In genomic region chr9:35759795-35760194, GRCh38 we compare ENCODE assay signal across 18 cellular contexts. TPM values are rescaled to one million over a fixed set of nuclear protein-coding genes. Genes with fewer than 3 reads are reported as not detected.
A peak's percentile ranks its signal among the peaks of the same experiment; 100 is the strongest.
DNase-seq lines count a peak whose midpoint lies in the region; ATAC-seq, FAIRE-seq and TF ChIP-seq lines count a peak whose summit lies in the region.
"Had no signal": no experiment of that assay in that cellular context is flagged by ENCODE, and none has a peak within 500 bp of the region (broad histone marks: within the 10 kb centered on the region; RNA-seq: fewer than 3 reads in every experiment).

No MANE protein-coding gene starts in this region.

- peak overlapping the region; percentile 49 for H3K4me3 Mint-ChIP-seq in CD4-positive, alpha-beta T cell
- H3K4me3 Mint-ChIP-seq in IgD-negative memory B cell (peak overlapping the region in 3 of 4 donors; percentile 10 to 67 (median 32)), nephron progenitor cell (peak overlapping the region; percentile 47)

- no peaks in the 10 kb centered on the region for H3K9me3 ChIP-seq in CD4-positive, alpha-beta T cell (ENCODE audit: control insufficient read depth, low read length)
- H3K9me3 ChIP-seq in GM12878 (replicated peaks; ENCODE audit: control insufficient read depth, insufficient read depth, low read length): no peaks in the 10 kb centered on the region
- H3K9me3 ChIP-seq: Caco-2 had no signal

- TF ChIP-seq RAD21 in GM12878 (IDR thresholded peaks at IDR 0.05; ENCODE audit: insufficient read depth, low read depth, low read length): no peak

- in situ Hi-C loops in GM12878 (cut with MboI): no loop called here

- no peak overlapping the region for H3K4me3 ChIP-seq in GM12878
- H3K4me3 ChIP-seq: GM23248 had no signal

- BruUV-seq in GM12878 (replicated peaks; lab: Mats Ljungman, UMichigan): no TSS peak

- POLR2A ChIA-PET in CD4-positive, alpha-beta T cell (lab: Charles Lee): no interaction called here
- POLR2A ChIA-PET in GM12878 (lab: Charles Lee): interaction anchor here (1.0 to 1.1 kb wide), 3 partner anchors 10 to 112 kb away, joined by 3 to 4 read pairs (median 3); no protein-coding TSS in a partner anchor

- no peak overlapping the region for H3K27ac ChIP-seq in CD4-positive, alpha-beta T cell (ENCODE audit: low read depth, low read length)
- no peak overlapping the region for H3K27ac ChIP-seq in GM12878 (ENCODE audit: control insufficient read depth, insufficient read depth)
- H3K27ac ChIP-seq: GM23248 had no signal

- no peak for FAIRE-seq in GM12878 (lab: Jason Lieb, UNC)
- FAIRE-seq: GM12891, GM19239 had no signal

- peaks cover 22% of the 10 kb centered on the region for H3K4me1 ChIP-seq in GM12878 (ENCODE audit: control insufficient read depth, insufficient read depth, low read length)

- intact Hi-C loops in CD4-positive, alpha-beta T cell (cut with DNase I, micrococcal nuclease): no loop called here
- intact Hi-C loops in GM12878 (cut with micrococcal nuclease; ENCODE audit: unreplicated experiment): loop anchor here (1.0 kb wide), 1 partner anchor 56 kb away; the partner anchor contains the start of gene HINT2

- no peak overlapping the region for H3K9ac ChIP-seq in GM12878 (ENCODE audit: control insufficient read depth, insufficient read depth, low read length)
- H3K9ac ChIP-seq: GM23248 had no signal

- ATAC-seq in CD4-positive, alpha-beta T cell (ENCODE audit: poor library complexity): no peak
- ATAC-seq in GM12878: no peak
- ATAC-seq in HG02884 (IDR thresholded peaks at IDR 0.05; ENCODE audit: unreplicated experiment): no peak

- SMC1A ChIA-PET in GM12878 (lab: Charles Lee; ENCODE audit: uncharacterized antibody, unreplicated experiment): interaction anchor here (0.6 to 3.2 kb wide), 11 partner anchors 12 to 132 kb away, joined by 3 to 19 read pairs (median 4); partner anchors contain the start of genes GBA2 and RGP1

- no peak for DNase-seq in CD4-positive, alpha-beta T cell
- DNase-seq in GM12878 (ENCODE audit: low read depth, low spot score) (no peak), nephron progenitor cell (no peak), NCI-H526 treated with DMSO at 0.1 percent for 48 hours (lab: John Stamatoyannopoulos, UW) (no peak), SKM-1 (lab: John Stamatoyannopoulos, UW; ENCODE audit: unreplicated experiment) (no peak)
- DNase-seq: Caco-2, DMS53, GM23248, NCI-H1417 treated with DMSO at 0.1 percent for 48 hours, NCI-H524 treated with DMSO at 0.1 percent for 48 hours, T-helper 1 cell had no signal

- TF ChIP-seq EP300 in GM12878 (IDR thresholded peaks at IDR 0.05; ENCODE audit: borderline replicate concordance in 1 of 2, control insufficient read depth in 1 of 2, low read depth in 2 of 2, low read length in 2 of 2): no peak

- H3K27me3 ChIP-seq in CD4-positive, alpha-beta T cell (ENCODE audit: control insufficient read depth, insufficient read depth, low read length): no peaks in the 10 kb centered on the region
- no peaks in the 10 kb centered on the region for H3K27me3 ChIP-seq in GM12878 (replicated peaks in 1 of 2; ENCODE audit: control insufficient read depth in 2 of 2, insufficient read depth in 2 of 2, low read length in 1 of 2)

- H3K4me1 Mint-ChIP-seq in CD4-positive, alpha-beta T cell (ENCODE audit: low read depth): peaks cover 61% of the 10 kb centered on the region
- peaks cover 32 to 48% (median 34%) of the 10 kb centered on the region in 3 donors for H3K4me1 Mint-ChIP-seq in IgD-negative memory B cell
- H3K4me1 Mint-ChIP-seq in nephron progenitor cell: peaks cover 39% of the 10 kb centered on the region

- no peaks in the 10 kb centered on the region for H3K27me3 Mint-ChIP-seq in CD4-positive, alpha-beta T cell
- H3K27me3 Mint-ChIP-seq in IgD-negative memory B cell (no peaks in the 10 kb centered on the region), nephron progenitor cell (ENCODE audit: low read depth, poor library complexity) (peaks cover 7% of the 10 kb centered on the region)

- H3K27ac Mint-ChIP-seq in CD4-positive, alpha-beta T cell: no peak overlapping the region
- H3K27ac Mint-ChIP-seq in IgD-negative memory B cell: peak overlapping the region in 2 of 3 donors; percentile 82 to 95
- H3K27ac Mint-ChIP-seq in nephron progenitor cell: no peak overlapping the region

- no peak overlapping the region for H2AFZ ChIP-seq in GM12878 (ENCODE audit: control insufficient read depth, low read depth, low read length)
- H2AFZ ChIP-seq: GM23248 had no signal

- no peak for TF ChIP-seq POLR2A in GM12878 (IDR thresholded peaks at IDR 0.05; ENCODE audit: low read depth, low read length)

- peaks cover 9% of the 10 kb centered on the region for H3K36me3 Mint-ChIP-seq in CD4-positive, alpha-beta T cell (ENCODE audit: low read depth)
- peaks cover 4% of the 10 kb centered on the region for H3K36me3 Mint-ChIP-seq in IgD-negative memory B cell
- peaks cover 22% of the 10 kb centered on the region for H3K36me3 Mint-ChIP-seq in nephron progenitor cell (ENCODE audit: low read depth)

- no peaks in the 10 kb centered on the region for H4K20me1 ChIP-seq in GM12878 (ENCODE audit: control insufficient read depth, insufficient read depth)

- H3K9me3 Mint-ChIP-seq in CD4-positive, alpha-beta T cell: no peaks in the 10 kb centered on the region
- H3K9me3 Mint-ChIP-seq in IgD-negative memory B cell (no peaks in the 10 kb centered on the region), nephron progenitor cell (no peaks in the 10 kb centered on the region)

- WGBS in GM12878 (ENCODE audit: insufficient coverage, insufficient replicate concordance, low lambda C conversion rate, missing lambda C conversion rate): 100% methylated on average over 4 of the region's 4 CpGs

- peaks cover 35% of the 10 kb centered on the region for H3K79me2 ChIP-seq in GM12878 (ENCODE audit: control insufficient read depth, insufficient read depth, low read length)

- H3K36me3 ChIP-seq in GM12878 (ENCODE audit: control insufficient read depth in 2 of 2, insufficient read depth in 2 of 2, low read length in 1 of 2): no peaks in the 10 kb centered on the region

- H3K4me2 ChIP-seq in GM12878 (ENCODE audit: control insufficient read depth, insufficient read depth): no peak overlapping the region; the same call in none of the 2 replicates

- no peak for TF ChIP-seq CTCF in CD4-positive, alpha-beta T cell (IDR thresholded peaks at IDR 0.05)
- TF ChIP-seq CTCF in GM12878 (IDR thresholded peaks at IDR 0.05 in 2 of 3, conservative IDR thresholded peaks at IDR 0.05 in 1 of 3; ENCODE audit: control insufficient read depth in 2 of 3, extremely low read depth in 1 of 3, insufficient read depth in 1 of 3, low read depth in 3 of 3, low read length in 3 of 3): no peak
- TF ChIP-seq CTCF in nephron progenitor cell (IDR thresholded peaks at IDR 0.05): no peak

- RAD21 ChIA-PET in GM12878 (lab: Charles Lee; ENCODE audit: unreplicated experiment): interaction anchor here (0.7 to 2.2 kb wide), 2 partner anchors 122 to 125 kb away, joined by 3 to 6 read pairs; no protein-coding TSS in a partner anchor

- CTCF ChIA-PET in CD4-positive, alpha-beta T cell (lab: Charles Lee): interaction anchor here (0.8 to 1.0 kb wide), 2 partner anchors 30 to 65 kb away, joined by 3 read pairs; no protein-coding TSS in a partner anchor
- CTCF ChIA-PET in GM12878 (lab: Yijun Ruan, JAX): interaction anchor here (0.6 to 2.3 kb wide), 7 partner anchors 10 to 1619 kb away, joined by 3 to 7 read pairs (median 3); partner anchors contain the start of genes CREB3, RGP1 and TLN1

RNA-seq across cellular contexts. Expression of gene MSMP, which starts 5.7 kb away (rescaled TPM):
- not detected for total RNA-seq in CD4-positive, alpha-beta T cell
- polyA plus RNA-seq in IgD-negative memory B cell (3.8 TPM), GM12878 (2011; rRNA removed) (not detected in 2 replicates), GM12878 (2014; fragmentation: Illumina TruSeq; extraction: Trizol) (0.47 TPM in 1 of 2 replicates, not detected in the other), GM12878 (2014; fragmentation: Nextera tagmentation; extraction: Ambion mirVana) (under 1 TPM; 0.33 to 0.90 TPM), GM12878 (2014; rRNA removed) (not detected in 2 replicates), GM12878 (2016; fragmentation: Nextera tagmentation; extraction: Ambion mirVana) (1 to 10 TPM in 1 of 2 experiments, under 1 TPM in 1; 0.82 to 1.5 TPM)
- not detected in 2 replicates for total RNA-seq in GM12878 (2013; cell fraction: nucleolus; rRNA removed)
- total RNA-seq in GM12878 (2014; rRNA removed) (not detected in 2 replicates), GM12878 (2014; rRNA removed; fragmentation: Illumina TruSeq; extraction: Trizol) (not detected in 2 replicates), GM12878 (2021) (1.1 and 2.4 TPM in 2 replicates)
- polyA plus RNA-seq in GM12878 (2011; ENCODE audit: low read depth): not detected
- 0.51 TPM in 1 of 2 replicates, not detected in the other for polyA plus RNA-seq in GM12878 (2011; cell fraction: cytosol; rRNA removed)
- polyA plus RNA-seq in GM12878 (2011; cell fraction: nucleus; rRNA removed): 0.43 TPM in 1 of 2 replicates, not detected in the other
- not detected in 2 replicates for polyA plus RNA-seq in GM12878 (2012)
- polyA minus RNA-seq in GM12878 (2011; rRNA and poly(A)+ RNA removed): 0.77 TPM in 1 of 2 replicates, not detected in the other
- polyA minus RNA-seq in GM12878 (2011; cell fraction: cytosol; rRNA and poly(A)+ RNA removed): not detected in 2 replicates
- polyA minus RNA-seq in GM12878 (2011; cell fraction: nucleus; rRNA and poly(A)+ RNA removed): not detected in 2 replicates
- total RNA-seq: Caco-2, GM23248, LHCN-M2 had no signal
- polyA plus RNA-seq: AG04450, BJ, GM23248 had no signal

RNA-seq across cellular contexts. Expression of gene RGP1, which starts 10.7 kb away (rescaled TPM):
- 10 to 100 TPM; 12.6 to 13.1 TPM for total RNA-seq in CD4-positive, alpha-beta T cell
- polyA plus RNA-seq in IgD-negative memory B cell (7.2 TPM), GM12878 (2011; rRNA removed) (11.5 and 13.7 TPM in 2 replicates), GM12878 (2014; fragmentation: Illumina TruSeq; extraction: Trizol) (8.0 and 8.8 TPM in 2 replicates), GM12878 (2014; fragmentation: Nextera tagmentation; extraction: Ambion mirVana) (under 1 TPM; 0.44 to 0.89 TPM), GM12878 (2014; rRNA removed) (8.2 and 8.4 TPM in 2 replicates), GM12878 (2016; fragmentation: Nextera tagmentation; extraction: Ambion mirVana) (1 to 10 TPM; 3.4 to 3.6 TPM)
- total RNA-seq in GM12878 (2013; cell fraction: nucleolus; rRNA removed): 27.0 and 30.8 TPM in 2 replicates
- total RNA-seq in GM12878 (2014; rRNA removed) (7.6 and 8.3 TPM in 2 replicates), GM12878 (2014; rRNA removed; fragmentation: Illumina TruSeq; extraction: Trizol) (7.1 and 7.3 TPM in 2 replicates), GM12878 (2021) (13.7 and 14.9 TPM in 2 replicates)
- polyA plus RNA-seq in GM12878 (2011; ENCODE audit: low read depth): 4.9 TPM
- 10.3 and 11.3 TPM in 2 replicates for polyA plus RNA-seq in GM12878 (2011; cell fraction: cytosol; rRNA removed)
- polyA plus RNA-seq in GM12878 (2011; cell fraction: nucleus; rRNA removed): 27.3 and 28.4 TPM in 2 replicates
- 7.4 and 7.7 TPM in 2 replicates for polyA plus RNA-seq in GM12878 (2012)
- polyA minus RNA-seq in GM12878 (2011; rRNA and poly(A)+ RNA removed): 16.1 and 21.4 TPM in 2 replicates
- polyA minus RNA-seq in GM12878 (2011; cell fraction: cytosol; rRNA and poly(A)+ RNA removed): 5.6 and 6.5 TPM in 2 replicates
- polyA minus RNA-seq in GM12878 (2011; cell fraction: nucleus; rRNA and poly(A)+ RNA removed): 14.9 and 22.0 TPM in 2 replicates

RNA-seq across cellular contexts. Expression of gene GBA2, which starts 10.8 kb away (rescaled TPM):
- total RNA-seq in CD4-positive, alpha-beta T cell: 10 to 100 TPM; 17.3 to 18.6 TPM
- 34.6 TPM for polyA plus RNA-seq in IgD-negative memory B cell
- 106 and 126 TPM in 2 replicates for total RNA-seq in GM12878 (2013; cell fraction: nucleolus; rRNA removed)
- total RNA-seq in GM12878 (2014; rRNA removed): 24.2 and 25.3 TPM in 2 replicates
- total RNA-seq in GM12878 (2014; rRNA removed; fragmentation: Illumina TruSeq; extraction: Trizol): 18.6 and 23.4 TPM in 2 replicates
- 35.8 and 40.8 TPM in 2 replicates for total RNA-seq in GM12878 (2021)
- 22.2 TPM for polyA plus RNA-seq in GM12878 (2011; ENCODE audit: low read depth)
- polyA plus RNA-seq in GM12878 (2011; rRNA removed): 35.1 and 44.0 TPM in 2 replicates
- polyA plus RNA-seq in GM12878 (2011; cell fraction: cytosol; rRNA removed): 41.4 and 54.0 TPM in 2 replicates
- 261 and 281 TPM in 2 replicates for polyA plus RNA-seq in GM12878 (2011; cell fraction: nucleus; rRNA removed)
- polyA plus RNA-seq in GM12878 (2012): 29.4 and 33.7 TPM in 2 replicates
- polyA plus RNA-seq in GM12878 (2014; fragmentation: Illumina TruSeq; extraction: Trizol): 33.0 and 36.1 TPM in 2 replicates
- 10 to 100 TPM; 15.3 TPM for polyA plus RNA-seq in GM12878 (2014; fragmentation: Nextera tagmentation; extraction: Ambion mirVana)
- 45.1 and 48.8 TPM in 2 replicates for polyA plus RNA-seq in GM12878 (2014; rRNA removed)
- polyA plus RNA-seq in GM12878 (2016; fragmentation: Nextera tagmentation; extraction: Ambion mirVana): 10 to 100 TPM; 27.4 to 30.8 TPM
- polyA minus RNA-seq in GM12878 (2011; rRNA and poly(A)+ RNA removed): 45.0 and 53.6 TPM in 2 replicates
- polyA minus RNA-seq in GM12878 (2011; cell fraction: cytosol; rRNA and poly(A)+ RNA removed): 10.7 and 13.1 TPM in 2 replicates
- polyA minus RNA-seq in GM12878 (2011; cell fraction: nucleus; rRNA and poly(A)+ RNA removed): 48.5 and 85.3 TPM in 2 replicates

RNA-seq across cellular contexts. Expression of gene CREB3, which starts 27.3 kb away (rescaled TPM):
- 10 to 100 TPM; 13.7 to 15.4 TPM for total RNA-seq in CD4-positive, alpha-beta T cell
- 29.3 TPM for polyA plus RNA-seq in IgD-negative memory B cell
- total RNA-seq in GM12878 (2013; cell fraction: nucleolus; rRNA removed): 16.9 and 18.1 TPM in 2 replicates
- total RNA-seq in GM12878 (2014; rRNA removed): 21.6 and 23.4 TPM in 2 replicates
- total RNA-seq in GM12878 (2014; rRNA removed; fragmentation: Illumina TruSeq; extraction: Trizol): 18.1 and 18.3 TPM in 2 replicates
- 21.4 and 22.9 TPM in 2 replicates for total RNA-seq in GM12878 (2021)
- 19.5 TPM for polyA plus RNA-seq in GM12878 (2011; ENCODE audit: low read depth)
- 12.0 and 16.3 TPM in 2 replicates for polyA plus RNA-seq in GM12878 (2011; rRNA removed)
- 22.6 and 25.1 TPM in 2 replicates for polyA plus RNA-seq in GM12878 (2011; cell fraction: cytosol; rRNA removed)
- polyA plus RNA-seq in GM12878 (2011; cell fraction: nucleus; rRNA removed): 15.5 and 19.2 TPM in 2 replicates
- 32.3 and 35.4 TPM in 2 replicates for polyA plus RNA-seq in GM12878 (2012)
- 17.8 and 20.1 TPM in 2 replicates for polyA plus RNA-seq in GM12878 (2014; fragmentation: Illumina TruSeq; extraction: Trizol)
- polyA plus RNA-seq in GM12878 (2014; fragmentation: Nextera tagmentation; extraction: Ambion mirVana): 10 to 100 TPM in 1 of 2 experiments, 1 to 10 TPM in 1; 9.8 to 14.1 TPM
- polyA plus RNA-seq in GM12878 (2014; rRNA removed): 19.5 and 20.6 TPM in 2 replicates
- 10 to 100 TPM; 33.2 to 38.9 TPM for polyA plus RNA-seq in GM12878 (2016; fragmentation: Nextera tagmentation; extraction: Ambion mirVana)
- 6.6 and 10.3 TPM in 2 replicates for polyA minus RNA-seq in GM12878 (2011; rRNA and poly(A)+ RNA removed)
- 4.9 and 5.5 TPM in 2 replicates for polyA minus RNA-seq in GM12878 (2011; cell fraction: cytosol; rRNA and poly(A)+ RNA removed)
- polyA minus RNA-seq in GM12878 (2011; cell fraction: nucleus; rRNA and poly(A)+ RNA removed): 6.8 and 9.7 TPM in 2 replicates

RNA-seq across cellular contexts. Expression of gene TLN1, which starts 27.8 kb away (rescaled TPM):
- 100 to 1,000 TPM; 149 to 151 TPM for total RNA-seq in CD4-positive, alpha-beta T cell
- 106 TPM for polyA plus RNA-seq in IgD-negative memory B cell
- total RNA-seq in GM12878 (2013; cell fraction: nucleolus; rRNA removed): 153 and 188 TPM in 2 replicates
- 119 and 143 TPM in 2 replicates for total RNA-seq in GM12878 (2014; rRNA removed)
- total RNA-seq in GM12878 (2014; rRNA removed; fragmentation: Illumina TruSeq; extraction: Trizol): 49.5 and 61.0 TPM in 2 replicates
- total RNA-seq in GM12878 (2021): 305 and 308 TPM in 2 replicates
- polyA plus RNA-seq in GM12878 (2011; ENCODE audit: low read depth): 68.0 TPM
- polyA plus RNA-seq in GM12878 (2011; rRNA removed): 30.2 and 69.8 TPM in 2 replicates
- polyA plus RNA-seq in GM12878 (2011; cell fraction: cytosol; rRNA removed): 79.3 and 90.4 TPM in 2 replicates
- polyA plus RNA-seq in GM12878 (2011; cell fraction: nucleus; rRNA removed): 131 and 170 TPM in 2 replicates
- 118 and 152 TPM in 2 replicates for polyA plus RNA-seq in GM12878 (2012)
- polyA plus RNA-seq in GM12878 (2014; fragmentation: Illumina TruSeq; extraction: Trizol): 57.6 and 73.4 TPM in 2 replicates
- polyA plus RNA-seq in GM12878 (2014; fragmentation: Nextera tagmentation; extraction: Ambion mirVana): 10 to 100 TPM; 11.6 to 13.2 TPM
- 70.3 and 109 TPM in 2 replicates for polyA plus RNA-seq in GM12878 (2014; rRNA removed)
- polyA plus RNA-seq in GM12878 (2016; fragmentation: Nextera tagmentation; extraction: Ambion mirVana): 10 to 100 TPM; 92.2 to 96.1 TPM
- polyA minus RNA-seq in GM12878 (2011; rRNA and poly(A)+ RNA removed): 205 and 277 TPM in 2 replicates
- 200 and 250 TPM in 2 replicates for polyA minus RNA-seq in GM12878 (2011; cell fraction: cytosol; rRNA and poly(A)+ RNA removed)
- 49.8 and 109 TPM in 2 replicates for polyA minus RNA-seq in GM12878 (2011; cell fraction: nucleus; rRNA and poly(A)+ RNA removed)

Comparison
In these comparisons a context has a peak if more than half of its experiments do, and no peak if none do; other contexts are left out.
1. H3K27ac Mint-ChIP-seq: peak in IgD-negative memory B cell (2 of 3); none in CD4-positive, alpha-beta T cell (single experiment) and nephron progenitor cell (single experiment).
2. Peak in every context shown above with its lines, with median percentiles within 50 percentile points of each other: H3K4me3 Mint-ChIP-seq.